Comparison of ENCODE assay signal across 10 cellular contexts in the genomic region with DNA sequence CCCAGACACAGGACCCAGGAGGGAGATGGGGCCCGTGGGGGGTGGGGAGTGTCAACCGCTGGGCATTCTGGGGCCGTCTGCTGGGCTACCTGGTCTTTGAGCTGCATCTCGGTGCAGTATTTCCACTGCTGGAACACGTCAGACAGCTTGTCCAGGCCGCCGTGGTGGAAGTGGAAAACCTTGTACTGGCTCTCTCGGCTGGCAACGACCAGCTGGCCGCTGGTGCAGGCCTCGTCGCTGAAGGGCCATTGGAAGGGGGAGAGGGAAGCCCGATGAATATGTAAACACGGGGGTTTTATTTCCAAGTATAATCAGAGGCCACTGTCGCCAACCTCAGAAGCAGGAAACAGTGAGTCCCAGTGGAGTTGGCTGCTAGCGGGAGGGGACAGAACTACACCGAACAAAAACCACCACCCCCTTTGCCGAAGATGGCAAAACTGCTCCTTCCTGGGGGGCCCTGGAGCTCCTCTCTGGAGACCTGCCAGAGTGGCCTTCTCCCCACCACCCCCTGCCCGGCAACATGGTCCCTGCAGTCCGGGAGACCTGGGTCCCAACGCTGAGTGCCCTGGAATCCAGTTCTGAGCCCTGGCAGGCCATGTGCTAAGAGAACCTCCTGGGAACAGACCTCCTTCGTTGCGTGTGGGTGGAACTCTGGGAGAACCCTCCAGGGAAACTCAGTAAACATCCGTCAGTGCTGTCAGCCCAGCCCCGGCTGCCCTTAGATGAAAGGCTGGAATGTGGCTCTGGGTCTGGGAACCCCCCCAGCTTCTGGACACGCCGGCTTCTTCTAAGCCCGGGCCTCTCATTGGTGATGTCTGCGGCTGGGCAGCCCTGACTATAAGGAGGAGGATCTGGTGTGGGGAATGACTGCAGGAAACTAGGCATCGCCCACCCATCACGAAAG.
DNase-seq lines count a peak whose midpoint lies in the region; ATAC-seq and TF ChIP-seq lines count a peak whose summit lies in the region.
"Had no signal": no experiment of that assay in that cellular context is flagged by ENCODE, and none has a peak within 500 bp of the region (broad histone marks: within the 10 kb centered on the region; RNA-seq: fewer than 3 reads in every experiment).

No MANE protein-coding gene starts in this region.

- POLR2A ChIA-PET in A673 (lab: Charles Lee; ENCODE audit: low non-redundant PET): interaction anchor here (0.5 kb wide), 1 partner anchor 150 kb away, joined by 3 read pairs; no protein-coding TSS in a partner anchor

- H3K9me3 ChIP-seq in A673 (ENCODE audit: low read depth, low read length, poor library complexity, severe bottlenecking): no peaks in the 10 kb centered on the region
- no peaks in the 10 kb centered on the region for H3K9me3 ChIP-seq in MG63

- H3K4me3 Mint-ChIP-seq in nephron: peak overlapping the region; percentile 38 to 46 (median 43)
- no peak overlapping the region for H3K4me3 Mint-ChIP-seq in T-helper 2 cell treated with Interferon-gamma antibody and Interleukin-4, amounts not matched to agents 5 μg/mL and 100 μg/mL, for 36 hours

- TF ChIP-seq CTCF in A673 (conservative IDR thresholded peaks at IDR 0.05; ENCODE audit: low read depth, low read length): 0 out of 2 replicates have a peak, but pooled peaks have one; percentile 11
- no peak for TF ChIP-seq CTCF in nephron (IDR thresholded peaks at IDR 0.05; ENCODE audit: unreplicated experiment in 3 of 3)
- no peak for TF ChIP-seq CTCF in GM20000 (IDR thresholded peaks at IDR 0.05; ENCODE audit: extremely low read depth, missing control alignments)

- ATAC-seq in HG03520 (IDR thresholded peaks at IDR 0.05; ENCODE audit: unreplicated experiment): no peak
- ATAC-seq: Panc1 had no signal

- BruUV-seq in A673 (replicated peaks; lab: Mats Ljungman, UMichigan): no TSS peak

- H3K36me3 ChIP-seq in A673 (ENCODE audit: insufficient read depth, low read length, poor library complexity, severe bottlenecking) (no peaks in the 10 kb centered on the region), MG63 (peaks cover 3% of the 10 kb centered on the region; the same call in 1 of the 2 replicates)

- H3K4me3 ChIP-seq in A673 (ENCODE audit: low read depth, low read length, poor library complexity, severe bottlenecking) (peak overlapping the region; percentile 23), MG63 (no peak overlapping the region)

- peak overlapping the region; percentile 70 to 81 (median 81) for H3K27ac Mint-ChIP-seq in nephron
- H3K27ac Mint-ChIP-seq in T-helper 2 cell treated with Interferon-gamma antibody and Interleukin-4, amounts not matched to agents 5 μg/mL and 100 μg/mL, for 36 hours: no peak overlapping the region

- peaks cover 20% of the 10 kb centered on the region for H3K36me3 Mint-ChIP-seq in nephron (ENCODE audit: low read depth)
- no peaks in the 10 kb centered on the region for H3K36me3 Mint-ChIP-seq in T-helper 2 cell treated with Interferon-gamma antibody and Interleukin-4, amounts not matched to agents 5 μg/mL and 100 μg/mL, for 36 hours (ENCODE audit: low read depth)

- peak overlapping the region; percentile 93 for H3K27ac ChIP-seq in A673 (ENCODE audit: low read depth, low read length, poor library complexity, severe bottlenecking)

- CTCF ChIA-PET in A673 (lab: Charles Lee): interaction anchor here (1.1 kb wide), 1 partner anchor 19 kb away, joined by 3 read pairs; no protein-coding TSS in a partner anchor

- H3K4me1 Mint-ChIP-seq in nephron: peaks cover 45% of the 10 kb centered on the region
- no peaks in the 10 kb centered on the region for H3K4me1 Mint-ChIP-seq in T-helper 2 cell treated with Interferon-gamma antibody and Interleukin-4, amounts not matched to agents 5 μg/mL and 100 μg/mL, for 36 hours (ENCODE audit: low read depth)

- H3K4me1 ChIP-seq in A673 (ENCODE audit: insufficient read depth, low read length, poor library complexity, severe bottlenecking): peaks cover 59% of the 10 kb centered on the region

- H3K9me3 Mint-ChIP-seq in nephron: no peaks in the 10 kb centered on the region
- no peaks in the 10 kb centered on the region for H3K9me3 Mint-ChIP-seq in T-helper 2 cell treated with Interferon-gamma antibody and Interleukin-4, amounts not matched to agents 5 μg/mL and 100 μg/mL, for 36 hours

- intact Hi-C loops in A673 (cut with micrococcal nuclease; ENCODE audit: unreplicated experiment): no loop called here

- H3K27me3 ChIP-seq in A673 (replicated peaks; ENCODE audit: insufficient read depth, low read depth, low read length, poor library complexity) (no peaks in the 10 kb centered on the region), MG63 (no peaks in the 10 kb centered on the region)

- DNase-seq in A673 (ENCODE audit: low spot score) (peak; percentile 86), NCI-H2029 treated with DMSO at 0.1 percent for 48 hours (lab: John Stamatoyannopoulos, UW) (peak; percentile 40), fibroblast of gingiva (ENCODE audit: low read depth) (peak; percentile 83), MG63 (no peak), GM20000 (ENCODE audit: low spot score) (no peak)
- DNase-seq in T-helper 2 cell treated with Interferon-gamma antibody and Interleukin-4, amounts not matched to agents 5 μg/mL and 100 μg/mL, for 36 hours (ENCODE audit: low spot score): no peak
- DNase-seq: GF-D8 had no signal

- peaks cover 15% of the 10 kb centered on the region for H3K27me3 Mint-ChIP-seq in nephron (ENCODE audit: low read depth)
- H3K27me3 Mint-ChIP-seq in T-helper 2 cell treated with Interferon-gamma antibody and Interleukin-4, amounts not matched to agents 5 μg/mL and 100 μg/mL, for 36 hours (ENCODE audit: low read depth): no peaks in the 10 kb centered on the region

Comparison
In these comparisons a context has a peak if more than half of its experiments do, and no peak if none do; other contexts are left out.
1. DNase-seq: peak in A673 (single experiment), NCI-H2029 treated with DMSO at 0.1 percent for 48 hours (single experiment) and fibroblast of gingiva (single experiment); none in MG63 (single experiment), T-helper 2 cell treated with Interferon-gamma antibody and Interleukin-4, amounts not matched to agents 5 μg/mL and 100 μg/mL, for 36 hours (single experiment) and GM20000 (single experiment).